Comparison of ENCODE assay signal across 15 cellular contexts in genomic region chr5:68428232-68428811, GRCh38.
"Had no signal": no experiment of that assay in that cellular context is flagged by ENCODE, and none has a peak within 500 bp of the region (broad histone marks: within the 10 kb centered on the region; RNA-seq: fewer than 3 reads in every experiment).

No MANE protein-coding gene starts in this region.

- H3K27me3 ChIP-seq: hepatocyte, right lobe of liver, suprapubic skin had no signal

- H3K27ac Mint-ChIP-seq: activated CD8-positive, alpha-beta T cell treated with anti-CD3 and anti-CD28 coated beads, Interleukin-2, amount 10 ng/mL, durations not matched to agents 7 days and 5 days; activated naive CD8-positive, alpha-beta T cell treated with anti-CD3 and anti-CD28 coated beads, Interleukin-2, amount 50 U/mL, for 24 hours had no signal

- H3K9me3 Mint-ChIP-seq: activated naive CD8-positive, alpha-beta T cell treated with anti-CD3 and anti-CD28 coated beads, Interleukin-2, amount 50 U/mL, for 24 hours; naive B cell had no signal

- H3K27me3 Mint-ChIP-seq: naive B cell had no signal

- H3K36me3 Mint-ChIP-seq: naive B cell had no signal

- ATAC-seq: activated CD8-positive, alpha-beta T cell treated with anti-CD3 and anti-CD28 coated beads, Interleukin-2, amount 10 ng/mL, durations not matched to agents 7 days and 5 days; activated naive CD8-positive, alpha-beta T cell treated with anti-CD3 and anti-CD28 coated beads, Interleukin-2, amount 50 U/mL, for 24 hours; psoas muscle had no signal

- H3K4me3 Mint-ChIP-seq: activated CD8-positive, alpha-beta T cell treated with anti-CD3 and anti-CD28 coated beads, Interleukin-2, amount 10 ng/mL, durations not matched to agents 7 days and 5 days; activated naive CD8-positive, alpha-beta T cell treated with anti-CD3 and anti-CD28 coated beads, Interleukin-2, amount 50 U/mL, for 24 hours; naive B cell had no signal

- H3K27ac ChIP-seq: coronary artery, hepatocyte, psoas muscle, right lobe of liver, suprapubic skin had no signal

- DNase-seq: activated CD4-positive, alpha-beta T cell treated with anti-CD3 and anti-CD28 coated beads for 4 hours; activated CD8-positive, alpha-beta memory T cell treated with anti-CD3 and anti-CD28 coated beads, Interleukin-2, amount 50 U/mL, for 48 hours; activated CD8-positive, alpha-beta T cell treated with anti-CD3 and anti-CD28 coated beads, Interleukin-2, amount 10 ng/mL, durations not matched to agents 7 days and 5 days; activated naive CD4-positive, alpha-beta T cell treated with Interleukin-2 at 50 U/mL for 16 hours; activated naive CD8-positive, alpha-beta T cell treated with anti-CD3 and anti-CD28 coated beads, Interleukin-2, amount 50 U/mL, for 24 hours; effector memory CD4-positive, alpha-beta T cell; naive B cell; psoas muscle; right lobe of liver; stimulated activated CD4-positive, alpha-beta T cell treated with anti-CD3 and anti-CD28 coated beads, Interleukin-2, amount 100 ng/mL, for 24 hours; stimulated activated naive CD4-positive, alpha-beta T cell treated with Interleukin-2 at 50 U/mL for 16 hours; T-helper 9 cell had no signal

- H3K9me3 ChIP-seq: psoas muscle, right lobe of liver, suprapubic skin had no signal

- H3K36me3 ChIP-seq: right lobe of liver, suprapubic skin had no signal

- H3K79me2 ChIP-seq: hepatocyte had no signal

- H3K4me1 ChIP-seq: right lobe of liver had no signal

- H3K4me2 ChIP-seq: hepatocyte had no signal

- H3K4me3 ChIP-seq: coronary artery, hepatocyte, psoas muscle, right lobe of liver, suprapubic skin had no signal

- H2AFZ ChIP-seq: hepatocyte had no signal
